Comparison of ENCODE assay signal across 23 cellular contexts in the genomic region with DNA sequence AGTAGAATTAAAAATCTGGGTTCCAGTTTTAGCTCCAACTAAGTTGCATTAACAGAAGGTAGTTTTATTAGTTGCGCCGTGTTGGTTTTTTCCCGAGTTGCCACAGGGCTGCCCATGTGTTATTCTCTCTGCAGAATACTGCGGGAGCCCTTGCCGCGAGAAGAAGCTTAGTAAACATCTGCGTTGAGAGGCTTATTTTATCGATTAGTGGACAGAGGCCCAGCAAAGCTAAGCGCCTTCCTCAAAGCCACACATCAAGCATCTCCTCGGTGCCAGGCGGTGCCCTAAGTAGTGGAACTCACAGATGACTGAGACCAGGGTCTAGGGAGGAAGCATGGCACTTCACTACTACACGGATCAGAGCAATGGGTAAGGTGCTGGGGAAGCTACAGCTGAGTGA.
DNase-seq lines count a peak whose midpoint lies in the region; FAIRE-seq and TF ChIP-seq lines count a peak whose summit lies in the region.
"Had no signal": no experiment of that assay in that cellular context is flagged by ENCODE, and none has a peak within 500 bp of the region (broad histone marks: within the 10 kb centered on the region; RNA-seq: fewer than 3 reads in every experiment).

No MANE protein-coding gene starts in this region.

- FAIRE-seq in HTR-8/SVneo (lab: Jason Lieb, UNC), result no peak
- FAIRE-seq: A204.1, GM12891, GM18507 had no signal

- intact Hi-C loops in esophagus muscularis mucosa (cut with DNase I) (no loop called here), CD14-positive monocyte (cut with micrococcal nuclease) (no loop called here)

- 91% methylated on average over 10 of the region's 12 CpGs for WGBS in esophagus muscularis mucosa

- no peak overlapping the region for H3K27ac ChIP-seq in esophagus muscularis mucosa (replicated peaks in 1 of 4)
- H3K27ac ChIP-seq: 22Rv1, BLaER1, C4-2B had no signal

- TF ChIP-seq CTCF in esophagus muscularis mucosa (IDR thresholded peaks at IDR 0.05) (no peak), nephron progenitor cell (IDR thresholded peaks at IDR 0.05) (no peak), CD14-positive monocyte (IDR thresholded peaks at IDR 0.05) (no peak)

- peaks cover 18% of the 10 kb centered on the region for H3K27me3 Mint-ChIP-seq in nephron progenitor cell (ENCODE audit: low read depth, poor library complexity)
- H3K27me3 Mint-ChIP-seq in CD14-positive monocyte (ENCODE audit: low read depth in 3 of 3), result peaks cover 1 to 2% (median 2%) of the 10 kb centered on the region in 3 donors
- H3K27me3 Mint-ChIP-seq: B cell; CD4-positive, alpha-beta T cell had no signal

- peaks cover 0 to 5% (median 0%) of the 10 kb centered on the region in 4 donors for H3K27me3 ChIP-seq in esophagus muscularis mucosa
- H3K27me3 ChIP-seq: BLaER1 had no signal

- no peak for TF ChIP-seq EP300 in esophagus muscularis mucosa (IDR thresholded peaks at IDR 0.05)

- H3K27ac Mint-ChIP-seq in nephron progenitor cell (no peak overlapping the region), CD14-positive monocyte (no peak overlapping the region)
- H3K27ac Mint-ChIP-seq: B cell; CD4-positive, alpha-beta T cell; CD8-positive, alpha-beta memory T cell had no signal

- H3K9me3 Mint-ChIP-seq in nephron progenitor cell (no peaks in the 10 kb centered on the region), CD14-positive monocyte (peaks cover 0 to 7% (median 0%) of the 10 kb centered on the region in 7 donors)
- H3K9me3 Mint-ChIP-seq: CD4-positive, alpha-beta T cell had no signal

- DNase-seq in NCI-H2227 treated with DMSO at 0.1 percent for 48 hours (lab: John Stamatoyannopoulos, UW) (peak; percentile 11), NCI-H2227 (lab: John Stamatoyannopoulos, UW; ENCODE audit: unreplicated experiment) (no peak), NCI-H524 (lab: John Stamatoyannopoulos, UW) (peak; percentile 93 to 94), NCI-H82 treated with DMSO at 0.1 percent for 48 hours (lab: John Stamatoyannopoulos, UW; ENCODE audit: unreplicated experiment) (peak; percentile 11), esophagus muscularis mucosa (ENCODE audit: extremely low spot score) (peak; percentile 47), HTR-8/SVneo (ENCODE audit: insufficient read length, low spot score) (no peak), nephron progenitor cell (no peak), CD14-positive monocyte (ENCODE audit: low spot score) (no peak)
- DNase-seq: CD4-positive, alpha-beta T cell; CD8-positive, alpha-beta memory T cell; DMS53; DMS79 treated with DMSO at 0.1 percent for 48 hours; GF-D8; GOT3; H7; HCEC 1CT had no signal

- no peaks in the 10 kb centered on the region for H3K36me3 Mint-ChIP-seq in nephron progenitor cell (ENCODE audit: low read depth)
- H3K36me3 Mint-ChIP-seq in CD14-positive monocyte, result no peaks in the 10 kb centered on the region
- H3K36me3 Mint-ChIP-seq: CD8-positive, alpha-beta memory T cell had no signal

- H3K4me1 Mint-ChIP-seq in nephron progenitor cell, result peaks cover 14% of the 10 kb centered on the region
- no peaks in the 10 kb centered on the region for H3K4me1 Mint-ChIP-seq in CD14-positive monocyte
- H3K4me1 Mint-ChIP-seq: B cell; CD8-positive, alpha-beta memory T cell had no signal

- no peaks in the 10 kb centered on the region for H3K36me3 ChIP-seq in esophagus muscularis mucosa
- H3K36me3 ChIP-seq: BLaER1 had no signal

- no peaks in the 10 kb centered on the region for H3K4me1 ChIP-seq in esophagus muscularis mucosa
- H3K4me1 ChIP-seq: BLaER1 had no signal

- no peaks in the 10 kb centered on the region for H3K9me3 ChIP-seq in esophagus muscularis mucosa
- H3K9me3 ChIP-seq: BLaER1 had no signal

- H3K4me3 ChIP-seq in esophagus muscularis mucosa, result no peak overlapping the region
- H3K4me3 ChIP-seq: BLaER1 had no signal

- no peak for TF ChIP-seq POLR2A in esophagus muscularis mucosa (IDR thresholded peaks at IDR 0.05; ENCODE audit: low read depth)

- H3K4me3 Mint-ChIP-seq in nephron progenitor cell, result no peak overlapping the region
- H3K4me3 Mint-ChIP-seq in CD14-positive monocyte, result no peak overlapping the region
- H3K4me3 Mint-ChIP-seq: B cell; CD4-positive, alpha-beta T cell; CD8-positive, alpha-beta memory T cell had no signal

Comparison
In these comparisons a context has a peak if more than half of its experiments do, and no peak if none do; other contexts are left out.
1. DNase-seq: peak in NCI-H2227 treated with DMSO at 0.1 percent for 48 hours (single experiment), NCI-H524 (2 of 2), NCI-H82 treated with DMSO at 0.1 percent for 48 hours (single experiment) and esophagus muscularis mucosa (single experiment); none in NCI-H2227 (single experiment), HTR-8/SVneo (single experiment), nephron progenitor cell (single experiment) and CD14-positive monocyte (single experiment).